ENCODE assay signal across 1 cellular context in genomic region chr3:69113536-69113935, GRCh38.
TF ChIP-seq lines count a peak whose summit lies in the region.

No MANE protein-coding gene starts in this region.

TF ChIP-seq in HepG2, 621 proteins besides CTCF, POLR2A, EP300 and RAD21:
- TF ChIP-seq ZNF781 (CRISPR knock-in tag; IDR thresholded peaks at IDR 0.05; ENCODE audit: borderline replicate concordance, not compliant biosample characterization) (no peak), TOE1 (CRISPR knock-in tag; IDR thresholded peaks at IDR 0.05) (no peak), ZNF7 (CRISPR knock-in tag; IDR thresholded peaks at IDR 0.05) (no peak), TAF1 (CRISPR knock-in tag; IDR thresholded peaks at IDR 0.05) (no peak), ZFP82 (CRISPR knock-in tag; IDR thresholded peaks at IDR 0.05; ENCODE audit: borderline replicate concordance) (no peak), NR2F1 (CRISPR knock-in tag; IDR thresholded peaks at IDR 0.05) (no peak), SUZ12 (IDR thresholded peaks at IDR 0.05; ENCODE audit: low read depth, low read length) (no peak), ZNF44 (CRISPR knock-in tag; IDR thresholded peaks at IDR 0.05) (no peak), ZFP36L1 (CRISPR knock-in tag; IDR thresholded peaks at IDR 0.05) (no peak), GATAD1 (CRISPR knock-in tag; IDR thresholded peaks at IDR 0.05) (no peak), SETDB1 (CRISPR knock-in tag; IDR thresholded peaks at IDR 0.05; ENCODE audit: borderline replicate concordance) (no peak), MXI1 (IDR thresholded peaks at IDR 0.05; ENCODE audit: borderline replicate concordance, low read depth, low read length) (no peak), ZNF746 (CRISPR knock-in tag; IDR thresholded peaks at IDR 0.05) (no peak), FOXA1 (IDR thresholded peaks at IDR 0.05) (no peak), FOXA1 (CRISPR knock-in tag; IDR thresholded peaks at IDR 0.05) (no peak), ZBTB38 (CRISPR knock-in tag; IDR thresholded peaks at IDR 0.05) (no peak), ARID4A (CRISPR knock-in tag; IDR thresholded peaks at IDR 0.05; ENCODE audit: borderline replicate concordance) (no peak), GPN1 (CRISPR knock-in tag; IDR thresholded peaks at IDR 0.05; ENCODE audit: borderline replicate concordance) (no peak), CENPX (CRISPR knock-in tag; IDR thresholded peaks at IDR 0.05) (no peak), ZNF235 (CRISPR knock-in tag; IDR thresholded peaks at IDR 0.05; ENCODE audit: borderline replicate concordance) (no peak)
